Comparison of ENCODE assay signal across 8 cellular contexts in the genomic region with DNA sequence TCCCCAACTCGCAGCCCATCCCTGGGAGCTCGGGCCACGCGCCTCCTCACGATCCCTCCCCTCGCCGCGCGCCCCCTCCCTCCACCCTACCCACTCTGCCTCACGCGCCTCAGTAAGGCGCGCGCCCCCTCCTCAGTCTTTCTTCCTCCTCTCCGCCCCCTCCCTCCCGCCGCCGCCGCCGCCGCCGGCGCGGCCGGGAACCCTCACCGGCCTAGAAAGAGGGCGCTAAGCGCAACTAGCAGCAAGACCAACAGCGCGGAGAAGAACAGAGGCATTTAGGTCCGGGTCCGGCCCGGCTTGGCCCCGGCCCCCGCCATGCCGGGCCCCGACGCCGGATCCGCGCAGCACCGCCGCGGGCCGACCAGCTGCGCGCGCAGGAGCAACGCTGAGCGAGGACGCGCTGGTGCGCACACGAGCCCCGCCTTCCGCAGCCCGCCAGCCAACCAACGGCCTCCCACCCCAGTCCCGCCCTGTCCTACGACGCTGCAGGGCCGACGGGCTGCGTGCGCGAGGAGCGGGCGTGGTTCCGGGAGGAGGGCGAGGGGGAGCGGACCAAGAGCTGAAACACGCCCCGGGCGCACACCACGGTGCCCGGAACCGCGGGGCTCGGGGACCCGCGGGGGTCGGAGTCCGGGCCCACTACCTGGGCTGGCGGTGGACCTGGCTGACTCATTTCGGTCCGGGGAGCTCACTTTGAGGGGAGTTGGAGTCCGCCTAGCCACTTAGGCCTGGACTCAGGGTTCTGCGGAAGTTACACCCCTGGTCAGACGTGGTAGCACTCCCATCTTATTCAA. TPM values are rescaled to one million over a fixed set of nuclear protein-coding genes. Genes with fewer than 3 reads are reported as not detected.
DNase-seq lines count a peak whose midpoint lies in the region; ATAC-seq, FAIRE-seq and TF ChIP-seq lines count a peak whose summit lies in the region.

A gene (minus strand): TSS at position 377 of the 794 bp plus-strand sequence. CDS start 102 bp downstream, at position 275.

- peak within 1 kb of the TSS; percentile 91 for H3K4me3 ChIP-seq in ACC112 (ENCODE audit: low read depth, low read length)
- H3K4me3 ChIP-seq in bronchial epithelial cell (ENCODE audit: low read depth, low read length): peak within 1 kb of the TSS; percentile 64

- H3K27me3 ChIP-seq in ACC112 (ENCODE audit: insufficient read depth, low read length) (no peaks in the 10 kb centered on the region), bronchial epithelial cell (ENCODE audit: control insufficient read depth, insufficient read depth, low read length) (no peaks in the 10 kb centered on the region)

- H3K9me3 Mint-ChIP-seq in WTC11 (no peaks in the 10 kb centered on the region), immature natural killer cell (no peaks in the 10 kb centered on the region)

- H3K27me3 Mint-ChIP-seq in WTC11 (ENCODE audit: low read depth) (no peaks in the 10 kb centered on the region), immature natural killer cell (ENCODE audit: low read depth in 3 of 3) (peaks cover 0 to 9% (median 4%) of the 10 kb centered on the region in 3 donors)

- H3K27ac Mint-ChIP-seq in WTC11: peak within 1 kb of the TSS; percentile 96
- H3K27ac Mint-ChIP-seq in immature natural killer cell: peak within 1 kb of the TSS; percentile 94 to 99 (median 97)

- no peak for TF ChIP-seq CTCF in WTC11 (IDR thresholded peaks at IDR 0.05)
- TF ChIP-seq CTCF in bronchial epithelial cell (IDR thresholded peaks at IDR 0.05; ENCODE audit: insufficient read depth, low read length, severe bottlenecking): no peak

- peaks cover 27% of the 10 kb centered on the region for H3K79me2 ChIP-seq in ACC112 (ENCODE audit: control insufficient read depth, insufficient read depth, low read length, unreplicated experiment)

- peaks cover 43% of the 10 kb centered on the region for H3K36me3 Mint-ChIP-seq in WTC11
- peaks cover 5 to 16% (median 7%) of the 10 kb centered on the region in 3 donors for H3K36me3 Mint-ChIP-seq in immature natural killer cell

- DNase-seq in NCI-H2227 treated with DMSO at 0.1 percent for 48 hours (lab: John Stamatoyannopoulos, UW) (peak; percentile 85), WTC11 (ENCODE audit: low spot score) (peak; percentile 95), bronchial epithelial cell (ENCODE audit: low read depth) (peak; percentile 85), immature natural killer cell (peak; percentile 92 to 94 (median 94)), smooth muscle cell of the brain vasculature (ENCODE audit: low read depth, low spot score) (peak; percentile 77)

- H3K36me3 ChIP-seq in ACC112 (ENCODE audit: insufficient read depth, low read length) (peaks cover 26% of the 10 kb centered on the region), bronchial epithelial cell (ENCODE audit: control insufficient read depth, insufficient read depth, low read length) (peaks cover 23% of the 10 kb centered on the region)

- H3K4me1 Mint-ChIP-seq in WTC11 (peaks cover 24% of the 10 kb centered on the region), immature natural killer cell (peaks cover 39 to 44% of the 10 kb centered on the region in 2 donors)

- H2AFZ ChIP-seq in ACC112 (ENCODE audit: low read length, unreplicated experiment): peak within 1 kb of the TSS; percentile 74

- no peak for FAIRE-seq in bronchial epithelial cell (lab: Jason Lieb, UNC)

- peak within 1 kb of the TSS; percentile 31; the same call in 1 of the 2 replicates for H3K27ac ChIP-seq in ACC112 (ENCODE audit: low read depth, low read length)

- CTCF ChIA-PET in WTC11 (lab: Charles Lee): interaction anchor here (0.7 to 3.0 kb wide), 22 partner anchors 10 to 472 kb away, joined by 3 to 38 read pairs (median 5); a partner anchor contains a TSS

- H3K4me3 Mint-ChIP-seq in WTC11 (peak within 1 kb of the TSS; percentile 93), immature natural killer cell (peak within 1 kb of the TSS; percentile 89 to 99 (median 96))

- ATAC-seq in GM18873 (IDR thresholded peaks at IDR 0.05; ENCODE audit: low FRiP score, unreplicated experiment): peak; percentile 80
- ATAC-seq in HG03135 (IDR thresholded peaks at IDR 0.05; ENCODE audit: unreplicated experiment): peak; percentile 90
- peak; percentile 98 for ATAC-seq in WTC11

- POLR2A ChIA-PET in WTC11 (lab: Charles Lee): interaction anchor here (0.5 to 2.4 kb wide), 10 partner anchors 14 to 105 kb away, joined by 3 to 12 read pairs (median 4); a partner anchor contains a TSS

- H3K4me1 ChIP-seq in ACC112 (ENCODE audit: control insufficient read depth, insufficient read depth, low read length, unreplicated experiment): peaks cover 19% of the 10 kb centered on the region

TF ChIP-seq in WTC11, 78 proteins besides CTCF, POLR2A, EP300 and RAD21 (continues in another document):
- TF ChIP-seq ZNF423 (CRISPR knock-in tag; IDR thresholded peaks at IDR 0.05) (0 out of 2 replicates have a peak, but pooled peaks have one; percentile 7), CREM (CRISPR knock-in tag; IDR thresholded peaks at IDR 0.05) (peak; percentile 77; the same call in 1 of the 2 replicates), ZNF138 (CRISPR knock-in tag; conservative IDR thresholded peaks at IDR 0.05) (no peak), ZNF121 (CRISPR knock-in tag; IDR thresholded peaks at IDR 0.05) (peak; percentile 63; the same call in 1 of the 2 replicates), FOXP1 (CRISPR knock-in tag; IDR thresholded peaks at IDR 0.05; ENCODE audit: borderline replicate concordance) (no peak; the same call in 1 of the 2 replicates), EMX1 (CRISPR knock-in tag; IDR thresholded peaks at IDR 0.05) (no peak), MXD4 (CRISPR knock-in tag; IDR thresholded peaks at IDR 0.05; ENCODE audit: borderline replicate concordance) (no peak), FOXJ3 (CRISPR knock-in tag; IDR thresholded peaks at IDR 0.05; ENCODE audit: borderline replicate concordance) (no peak), CBFB (CRISPR knock-in tag; IDR thresholded peaks at IDR 0.05; ENCODE audit: low read depth) (no peak), SMAD3 (CRISPR knock-in tag; IDR thresholded peaks at IDR 0.05; ENCODE audit: borderline replicate concordance) (no peak)
- TF ChIP-seq, protein P1, sequence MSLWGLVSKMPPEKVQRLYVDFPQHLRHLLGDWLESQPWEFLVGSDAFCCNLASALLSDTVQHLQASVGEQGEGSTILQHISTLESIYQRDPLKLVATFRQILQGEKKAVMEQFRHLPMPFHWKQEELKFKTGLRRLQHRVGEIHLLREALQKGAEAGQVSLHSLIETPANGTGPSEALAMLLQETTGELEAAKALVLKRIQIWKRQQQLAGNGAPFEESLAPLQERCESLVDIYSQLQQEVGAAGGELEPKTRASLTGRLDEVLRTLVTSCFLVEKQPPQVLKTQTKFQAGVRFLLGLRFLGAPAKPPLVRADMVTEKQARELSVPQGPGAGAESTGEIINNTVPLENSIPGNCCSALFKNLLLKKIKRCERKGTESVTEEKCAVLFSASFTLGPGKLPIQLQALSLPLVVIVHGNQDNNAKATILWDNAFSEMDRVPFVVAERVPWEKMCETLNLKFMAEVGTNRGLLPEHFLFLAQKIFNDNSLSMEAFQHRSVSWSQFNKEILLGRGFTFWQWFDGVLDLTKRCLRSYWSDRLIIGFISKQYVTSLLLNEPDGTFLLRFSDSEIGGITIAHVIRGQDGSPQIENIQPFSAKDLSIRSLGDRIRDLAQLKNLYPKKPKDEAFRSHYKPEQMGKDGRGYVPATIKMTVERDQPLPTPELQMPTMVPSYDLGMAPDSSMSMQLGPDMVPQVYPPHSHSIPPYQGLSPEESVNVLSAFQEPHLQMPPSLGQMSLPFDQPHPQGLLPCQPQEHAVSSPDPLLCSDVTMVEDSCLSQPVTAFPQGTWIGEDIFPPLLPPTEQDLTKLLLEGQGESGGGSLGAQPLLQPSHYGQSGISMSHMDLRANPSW (CRISPR knock-in tag; conservative IDR thresholded peaks at IDR 0.05; ENCODE audit: low read depth): no peak
- TF ChIP-seq, protein P2, sequence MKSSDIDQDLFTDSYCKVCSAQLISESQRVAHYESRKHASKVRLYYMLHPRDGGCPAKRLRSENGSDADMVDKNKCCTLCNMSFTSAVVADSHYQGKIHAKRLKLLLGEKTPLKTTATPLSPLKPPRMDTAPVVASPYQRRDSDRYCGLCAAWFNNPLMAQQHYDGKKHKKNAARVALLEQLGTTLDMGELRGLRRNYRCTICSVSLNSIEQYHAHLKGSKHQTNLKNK (CRISPR knock-in tag; IDR thresholded peaks at IDR 0.05): no peak
- TF ChIP-seq, protein P3, sequence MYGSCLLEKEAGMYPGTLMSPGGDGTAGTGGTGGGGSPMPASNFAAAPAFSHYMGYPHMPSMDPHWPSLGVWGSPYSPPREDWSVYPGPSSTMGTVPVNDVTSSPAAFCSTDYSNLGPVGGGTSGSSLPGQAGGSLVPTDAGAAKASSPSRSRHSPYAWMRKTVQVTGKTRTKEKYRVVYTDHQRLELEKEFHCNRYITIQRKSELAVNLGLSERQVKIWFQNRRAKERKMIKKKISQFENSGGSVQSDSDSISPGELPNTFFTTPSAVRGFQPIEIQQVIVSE (CRISPR knock-in tag; IDR thresholded peaks at IDR 0.05; ENCODE audit: borderline replicate concordance): no peak

RNA-seq across cellular contexts. Expression of the gene that starts here (rescaled TPM):
- total RNA-seq in WTC11 (2021): 111 to 139 TPM (median 116 TPM) in 3 replicates
- 164 and 168 TPM in 2 replicates for total RNA-seq in bronchial epithelial cell
- polyA plus RNA-seq in immature natural killer cell: 10 to 100 TPM; 16.1 to 43.2 (median 24.3) TPM

Comparison
In these comparisons a context has a peak if more than half of its experiments do, and no peak if none do; other contexts are left out.
1. Peak in every context shown above with its lines: DNase-seq, ATAC-seq, H3K4me3 ChIP-seq and H3K27ac ChIP-seq.